8 cellular contexts compared by ENCODE assay signal in genomic region chr5:150000990-150001659, GRCh38. TPM values are rescaled to one million over a fixed set of nuclear protein-coding genes. Genes with fewer than 3 reads are reported as not detected.
A peak's percentile ranks its signal among the peaks of the same experiment; 100 is the strongest.
DNase-seq lines count a peak whose midpoint lies in the region; ATAC-seq and TF ChIP-seq lines count a peak whose summit lies in the region.

No MANE protein-coding gene starts in this region.

- no peak for TF ChIP-seq CTCF in RWPE2 (IDR thresholded peaks at IDR 0.05; ENCODE audit: poor library complexity, severe bottlenecking)
- TF ChIP-seq CTCF in retinal pigment epithelial cell (conservative IDR thresholded peaks at IDR 0.05; ENCODE audit: low read depth, low read length), result no peak

- H3K4me3 ChIP-seq in RWPE2 (ENCODE audit: severe bottlenecking), result peak overlapping the region; percentile 60
- peak overlapping the region; percentile 93 for H3K4me3 ChIP-seq in retinal pigment epithelial cell (ENCODE audit: low read length)

- H3K36me3 ChIP-seq in RWPE2 (ENCODE audit: low read depth), result peaks cover 34% of the 10 kb centered on the region

- H3K27ac ChIP-seq in RWPE2 (ENCODE audit: poor library complexity, severe bottlenecking), result peak overlapping the region; percentile 69

- intact Hi-C loops in left ventricle myocardium superior (cut with micrococcal nuclease), result no loop called here

- ATAC-seq in HG02840 (IDR thresholded peaks at IDR 0.05; ENCODE audit: low FRiP score, unreplicated experiment) (peak; percentile 26), RWPE2 (ENCODE audit: low read depth) (peak; percentile 19), left ventricle myocardium superior (peak; percentile 51)

- H3K27me3 ChIP-seq in RWPE2 (ENCODE audit: insufficient read depth, poor library complexity, severe bottlenecking), result no peaks in the 10 kb centered on the region

- no peaks in the 10 kb centered on the region for H3K9me3 ChIP-seq in RWPE2 (ENCODE audit: severe bottlenecking)

- DNase-seq in EL (peak; percentile 47), RWPE2 (ENCODE audit: low spot score) (no peak), left ventricle myocardium superior (peak; percentile 64), retinal pigment epithelial cell (ENCODE audit: low read depth) (no peak), NCI-H1436 treated with DMSO at 0.1 percent for 48 hours (lab: John Stamatoyannopoulos, UW) (no peak), NCI-H2171 (lab: John Stamatoyannopoulos, UW) (no peak)
- peak; percentile 11 for DNase-seq in activated naive CD8-positive, alpha-beta T cell treated with anti-CD3 and anti-CD28 coated beads, Interleukin-2, amount 50 U/mL, for 16 hours (ENCODE audit: low read depth, low spot score)

- H3K4me1 ChIP-seq in RWPE2 (ENCODE audit: insufficient read depth, poor library complexity, severe bottlenecking), result peaks cover 16% of the 10 kb centered on the region

RNA-seq across cellular contexts. Expression of gene HMGXB3, which starts 0.6 kb away (rescaled TPM):
- 14.2 TPM for total RNA-seq in left ventricle myocardium superior

RNA-seq across cellular contexts. Expression of gene TIGD6, which starts 0.7 kb away (rescaled TPM):
- 1.9 TPM for total RNA-seq in left ventricle myocardium superior

RNA-seq across cellular contexts. Expression of gene SLC26A2, which starts 40.6 kb away (rescaled TPM):
- 3.2 TPM for total RNA-seq in left ventricle myocardium superior

RNA-seq across cellular contexts. Expression of gene PDE6A, which starts 56.5 kb away (rescaled TPM):
- total RNA-seq in left ventricle myocardium superior, result 0.05 TPM

Comparison
In these comparisons a context has a peak if more than half of its experiments do, and no peak if none do; other contexts are left out.
1. DNase-seq: peak in EL (single experiment), activated naive CD8-positive, alpha-beta T cell treated with anti-CD3 and anti-CD28 coated beads, Interleukin-2, amount 50 U/mL, for 16 hours (single experiment) and left ventricle myocardium superior (single experiment); none in RWPE2 (single experiment), retinal pigment epithelial cell (single experiment), NCI-H1436 treated with DMSO at 0.1 percent for 48 hours (single experiment) and NCI-H2171 (single experiment).
2. Peak in every context shown above with its lines, with median percentiles within 50 percentile points of each other: ATAC-seq.